Comparison of ENCODE assay signal across 8 cellular contexts in the genomic region with DNA sequence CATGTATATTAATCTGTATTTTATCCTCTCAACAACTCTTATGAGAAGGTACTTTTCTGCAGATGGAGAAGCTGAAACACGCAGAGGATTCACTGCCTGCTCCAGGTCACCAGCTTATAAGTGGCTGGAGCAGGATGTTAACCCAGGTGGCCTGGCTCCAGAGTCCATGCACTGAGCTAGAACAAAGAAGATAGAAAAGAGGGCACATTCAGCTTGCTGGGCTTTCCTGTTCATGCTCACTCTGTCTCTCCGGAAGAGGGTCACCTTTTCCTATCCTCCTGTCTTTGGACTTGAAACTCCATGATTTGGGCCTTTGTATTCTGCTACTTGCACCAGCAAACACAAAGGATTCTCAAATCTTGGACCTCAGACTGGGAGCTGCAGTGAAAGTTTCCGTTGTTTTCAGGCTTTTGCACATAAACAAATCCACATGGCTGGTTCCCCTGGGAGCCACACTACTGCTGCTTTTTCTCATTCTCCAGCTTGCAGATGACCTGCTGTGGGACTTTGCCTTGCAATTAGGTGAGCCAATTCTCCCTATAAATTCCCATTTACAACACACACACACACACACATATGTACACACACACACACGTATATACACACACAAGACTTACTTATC.
DNase-seq lines count a peak whose midpoint lies in the region; ATAC-seq and TF ChIP-seq lines count a peak whose summit lies in the region.

No MANE protein-coding gene starts in this region.

- H3K4me1 ChIP-seq in OCI-LY1 (ENCODE audit: insufficient read depth, low read length, severe bottlenecking): peaks cover 48% of the 10 kb centered on the region

- H2AFZ ChIP-seq in OCI-LY1 (ENCODE audit: low read length): no peak overlapping the region

- TF ChIP-seq CTCF in OCI-LY1 (IDR thresholded peaks at IDR 0.05; ENCODE audit: low read length) (no peak), endothelial cell (IDR thresholded peaks at IDR 0.05; ENCODE audit: unreplicated experiment) (no peak)

- peaks cover 35% of the 10 kb centered on the region for H3K36me3 ChIP-seq in OCI-LY1 (ENCODE audit: insufficient read depth, low read length)

- H3K27ac Mint-ChIP-seq in activated T-cell treated with anti-CD3 and anti-CD28 coated beads, Interleukin-2, amount 50 U/mL, for 24 hours: peak overlapping the region; percentile 24
- no peak overlapping the region for H3K27ac Mint-ChIP-seq in endothelial cell (ENCODE audit: unreplicated experiment)
- peak overlapping the region; percentile 97 for H3K27ac Mint-ChIP-seq in stimulated activated effector memory CD8-positive, alpha-beta T cell treated with anti-CD3 and anti-CD28 coated beads, Interleukin-12 subunit alpha, Interleukin-12 subunit beta, amount 100 ng/mL, for 72 hours

- H3K4me1 Mint-ChIP-seq in activated T-cell treated with anti-CD3 and anti-CD28 coated beads, Interleukin-2, amount 50 U/mL, for 24 hours (ENCODE audit: low read depth): peaks cover 32% of the 10 kb centered on the region
- peaks cover 9% of the 10 kb centered on the region for H3K4me1 Mint-ChIP-seq in endothelial cell (ENCODE audit: unreplicated experiment)
- H3K4me1 Mint-ChIP-seq in stimulated activated effector memory CD8-positive, alpha-beta T cell treated with anti-CD3 and anti-CD28 coated beads, Interleukin-12 subunit alpha, Interleukin-12 subunit beta, amount 100 ng/mL, for 72 hours: peaks cover 24% of the 10 kb centered on the region

- no peaks in the 10 kb centered on the region for H3F3A ChIP-seq in OCI-LY1 (ENCODE audit: insufficient read depth, low read length)

- peak overlapping the region; percentile 97 for H3K9ac ChIP-seq in OCI-LY1 (ENCODE audit: low read length)

- ATAC-seq in stimulated activated effector memory CD8-positive, alpha-beta T cell treated with anti-CD3 and anti-CD28 coated beads, Interleukin-12 subunit alpha, Interleukin-12 subunit beta, amount 100 ng/mL, for 72 hours: no peak
- ATAC-seq in GM21390 (IDR thresholded peaks at IDR 0.05; ENCODE audit: unreplicated experiment): no peak

- peaks cover 34% of the 10 kb centered on the region for H3K36me3 Mint-ChIP-seq in activated T-cell treated with anti-CD3 and anti-CD28 coated beads, Interleukin-2, amount 50 U/mL, for 24 hours (ENCODE audit: low read depth)
- no peaks in the 10 kb centered on the region for H3K36me3 Mint-ChIP-seq in endothelial cell (ENCODE audit: low read depth, unreplicated experiment)
- H3K36me3 Mint-ChIP-seq in stimulated activated effector memory CD8-positive, alpha-beta T cell treated with anti-CD3 and anti-CD28 coated beads, Interleukin-12 subunit alpha, Interleukin-12 subunit beta, amount 100 ng/mL, for 72 hours: peaks cover 46% of the 10 kb centered on the region

- peak overlapping the region; percentile 72 for H3K4me2 ChIP-seq in OCI-LY1 (ENCODE audit: low read length)

- no peaks in the 10 kb centered on the region for H3K9me2 ChIP-seq in OCI-LY1 (ENCODE audit: low read depth, low read length)

- H3K4me3 ChIP-seq in OCI-LY1 (ENCODE audit: low read depth, low read length, poor library complexity, severe bottlenecking): peak overlapping the region; percentile 95

- peak overlapping the region; percentile 24 for H3K27ac ChIP-seq in OCI-LY1 (ENCODE audit: low read depth, low read length, poor library complexity, severe bottlenecking)

- peaks cover 42% of the 10 kb centered on the region for H3K79me2 ChIP-seq in OCI-LY1 (ENCODE audit: insufficient read depth, low read length)

- H3K27me3 Mint-ChIP-seq in activated T-cell treated with anti-CD3 and anti-CD28 coated beads, Interleukin-2, amount 50 U/mL, for 24 hours: no peaks in the 10 kb centered on the region
- no peaks in the 10 kb centered on the region for H3K27me3 Mint-ChIP-seq in endothelial cell (ENCODE audit: unreplicated experiment)

- H3K9me3 ChIP-seq in OCI-LY1 (ENCODE audit: low read length): no peaks in the 10 kb centered on the region

- H3K4me3 Mint-ChIP-seq in activated T-cell treated with anti-CD3 and anti-CD28 coated beads, Interleukin-2, amount 50 U/mL, for 24 hours: peak overlapping the region; percentile 97
- H3K4me3 Mint-ChIP-seq in endothelial cell (ENCODE audit: unreplicated experiment): peak overlapping the region; percentile 99
- no peak overlapping the region for H3K4me3 Mint-ChIP-seq in stimulated activated effector memory CD8-positive, alpha-beta T cell treated with anti-CD3 and anti-CD28 coated beads, Interleukin-12 subunit alpha, Interleukin-12 subunit beta, amount 100 ng/mL, for 72 hours

- H4K20me1 ChIP-seq in OCI-LY1 (ENCODE audit: insufficient read depth, low read length): no peaks in the 10 kb centered on the region

- no peaks in the 10 kb centered on the region for H3K9me3 Mint-ChIP-seq in activated T-cell treated with anti-CD3 and anti-CD28 coated beads, Interleukin-2, amount 50 U/mL, for 24 hours
- H3K9me3 Mint-ChIP-seq in endothelial cell (ENCODE audit: unreplicated experiment): no peaks in the 10 kb centered on the region
- no peaks in the 10 kb centered on the region for H3K9me3 Mint-ChIP-seq in stimulated activated effector memory CD8-positive, alpha-beta T cell treated with anti-CD3 and anti-CD28 coated beads, Interleukin-12 subunit alpha, Interleukin-12 subunit beta, amount 100 ng/mL, for 72 hours

- no peak for DNase-seq in activated T-cell treated with anti-CD3 and anti-CD28 coated beads, Interleukin-2, amount 50 U/mL, for 24 hours
- no peak for DNase-seq in activated T-cell treated with anti-CD3 and anti-CD28 coated beads for 4 hours
- no peak for DNase-seq in endothelial cell (ENCODE audit: low spot score)
- no peak for DNase-seq in stimulated activated effector memory CD8-positive, alpha-beta T cell treated with anti-CD3 and anti-CD28 coated beads, Interleukin-12 subunit alpha, Interleukin-12 subunit beta, amount 100 ng/mL, for 72 hours (ENCODE audit: low spot score in 2 of 2)
- DNase-seq in germinal center (ENCODE audit: low spot score): no peak
- DNase-seq in ureter (ENCODE audit: low spot score): no peak

- no peaks in the 10 kb centered on the region for H3K27me3 ChIP-seq in OCI-LY1 (ENCODE audit: insufficient read depth, low read length)
